Comparison of ENCODE assay signal across 7 cellular contexts in the genomic region with DNA sequence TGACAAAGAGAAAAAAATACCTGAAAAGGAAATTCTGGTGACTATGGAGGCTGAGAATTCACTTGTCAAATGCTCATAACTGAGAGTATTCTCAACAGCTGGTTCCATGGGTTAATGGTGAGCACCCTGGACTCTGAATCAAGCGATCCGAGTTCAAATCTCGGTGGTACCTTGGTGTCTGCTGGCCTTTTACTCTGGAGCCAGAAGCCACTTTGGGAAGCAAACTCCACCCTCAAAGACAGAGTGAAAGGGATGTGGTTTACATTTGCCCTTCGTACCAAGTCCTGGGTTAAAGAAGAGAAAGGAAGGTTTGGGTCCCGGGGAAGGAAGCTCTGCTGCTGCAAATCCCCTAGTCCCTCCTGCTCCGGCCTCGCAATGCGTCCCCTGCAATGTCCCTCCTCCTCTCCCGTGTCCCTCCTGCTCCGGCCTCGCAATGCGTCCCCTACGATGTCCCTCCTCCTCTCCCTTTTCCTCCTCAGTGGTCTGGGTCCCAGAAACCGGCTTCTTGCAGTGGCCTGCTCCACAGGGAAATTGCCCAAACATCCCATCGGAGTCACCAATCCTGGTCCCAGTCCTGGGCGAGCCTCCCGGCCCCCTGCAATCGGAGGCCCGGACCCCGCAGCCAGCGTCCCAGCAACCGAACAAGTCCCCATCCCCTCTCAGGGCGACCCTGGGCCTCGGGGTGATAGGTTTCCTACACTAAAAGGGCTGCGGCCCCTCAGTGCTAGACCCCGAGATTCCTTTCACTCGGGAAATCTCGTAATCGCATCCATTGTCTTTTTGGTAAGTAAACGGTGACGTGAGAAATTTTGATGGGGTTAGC.
DNase-seq lines count a peak whose midpoint lies in the region; ATAC-seq and TF ChIP-seq lines count a peak whose summit lies in the region.

No MANE protein-coding gene starts in this region.

- H2AFZ ChIP-seq in neural progenitor cell (replicated peaks) (peak overlapping the region; percentile 95), trophoblast cell (ENCODE audit: insufficient read depth, low read length, poor library complexity) (no peak overlapping the region)

- H3K4me1 Mint-ChIP-seq in endothelial cell (ENCODE audit: unreplicated experiment) (peaks cover 18% of the 10 kb centered on the region), neural progenitor cell (no peaks in the 10 kb centered on the region)

- H3K14ac ChIP-seq in trophoblast cell (ENCODE audit: low read length): no peak overlapping the region

- no peak for ATAC-seq in HG03097 (IDR thresholded peaks at IDR 0.05; ENCODE audit: low FRiP score, unreplicated experiment)

- H2BK120ac ChIP-seq in trophoblast cell (ENCODE audit: insufficient read depth, low read length, poor library complexity): no peak overlapping the region

- no peak overlapping the region for H4K91ac ChIP-seq in trophoblast cell (ENCODE audit: low read depth, low read length)

- H3K36me3 ChIP-seq in MG63: no peaks in the 10 kb centered on the region
- no peaks in the 10 kb centered on the region for H3K36me3 ChIP-seq in neural progenitor cell
- no peaks in the 10 kb centered on the region for H3K36me3 ChIP-seq in trophoblast cell (ENCODE audit: control insufficient read depth in 1 of 2, insufficient read depth in 2 of 2, low read length in 2 of 2)
- no peaks in the 10 kb centered on the region for H3K36me3 ChIP-seq in transverse colon

- H4K8ac ChIP-seq in trophoblast cell (ENCODE audit: low read depth, low read length): no peak overlapping the region

- in situ Hi-C loops in transverse colon (cut with MboI; ENCODE audit: low pct_ligation_motif_present in 1 of 4, low pct_unique_long_range_greater_than_20kb in 1 of 4, low sequenced_read_pairs in 3 of 4): no loop called here

- intact Hi-C loops in transverse colon (cut with DNase I; ENCODE audit: low total_unique reads): no loop called here

- H3K27me3 ChIP-seq in MG63 (no peaks in the 10 kb centered on the region), neural progenitor cell (peaks cover 83% of the 10 kb centered on the region), trophoblast cell (ENCODE audit: insufficient read depth, low read length) (peaks cover 3% of the 10 kb centered on the region), transverse colon (peaks cover 54% of the 10 kb centered on the region)

- TF ChIP-seq EP300 in transverse colon (IDR thresholded peaks at IDR 0.05; ENCODE audit: low read depth): no peak

- H3K79me2 ChIP-seq in neural progenitor cell (ENCODE audit: low read depth): no peaks in the 10 kb centered on the region
- no peaks in the 10 kb centered on the region for H3K79me2 ChIP-seq in trophoblast cell (ENCODE audit: control insufficient read depth, insufficient read depth, low read length, poor library complexity)

- DNase-seq in GM10248 (ENCODE audit: extremely low spot score) (peak; percentile 25), MG63 (peak; percentile 80), endothelial cell (ENCODE audit: low spot score) (no peak), neural progenitor cell (ENCODE audit: low spot score) (peak; percentile 67), trophoblast cell (no peak), transverse colon (no peak)

- POLR2A ChIA-PET in GM10248 (lab: Yijun Ruan, JAX): interaction anchor here (0.6 to 1.0 kb wide), 2 partner anchors 19 to 1976 kb away, joined by 6 to 8 read pairs; no protein-coding TSS in a partner anchor

- H3K4me2 ChIP-seq in neural progenitor cell (peak overlapping the region; percentile 80), trophoblast cell (ENCODE audit: low read length) (no peak overlapping the region)

- H3K4me3 Mint-ChIP-seq in endothelial cell (ENCODE audit: unreplicated experiment): peak overlapping the region; percentile 69
- H3K4me3 Mint-ChIP-seq in neural progenitor cell: peak overlapping the region; percentile 16

- CTCF ChIA-PET in GM10248 (lab: Yijun Ruan, JAX): interaction anchor here (0.8 kb wide), 1 partner anchor 17 kb away, joined by 3 read pairs; no protein-coding TSS in a partner anchor

- no peaks in the 10 kb centered on the region for H4K20me1 ChIP-seq in neural progenitor cell (ENCODE audit: low read depth)

- H3K23ac ChIP-seq in trophoblast cell (ENCODE audit: low read length): no peak overlapping the region

- no peak overlapping the region for H2AK5ac ChIP-seq in trophoblast cell (ENCODE audit: low read length)

- no peak for TF ChIP-seq POLR2A in transverse colon (IDR thresholded peaks at IDR 0.05)

- H3K4me3 ChIP-seq in MG63 (no peak overlapping the region; the same call in 1 of the 2 replicates), neural progenitor cell (peak overlapping the region; percentile 50), trophoblast cell (ENCODE audit: low read depth, low read length) (no peak overlapping the region), transverse colon (no peak overlapping the region)

- H4K12ac ChIP-seq in trophoblast cell (ENCODE audit: low read depth, low read length): no peak overlapping the region

- H3F3A ChIP-seq in neural progenitor cell (ENCODE audit: low read depth): peaks cover 20% of the 10 kb centered on the region

- H3K4ac ChIP-seq in trophoblast cell (ENCODE audit: low read depth, low read length): no peak overlapping the region

- no peak overlapping the region for H3K27ac ChIP-seq in neural progenitor cell
- H3K27ac ChIP-seq in trophoblast cell (ENCODE audit: low read depth, low read length): no peak overlapping the region
- H3K27ac ChIP-seq in transverse colon: no peak overlapping the region

- H3K18ac ChIP-seq in trophoblast cell (ENCODE audit: low read length): no peak overlapping the region

- H3K4me1 ChIP-seq in neural progenitor cell: peaks cover 11% of the 10 kb centered on the region
- no peaks in the 10 kb centered on the region for H3K4me1 ChIP-seq in trophoblast cell (ENCODE audit: control insufficient read depth in 1 of 2, insufficient read depth in 2 of 2, low read length in 2 of 2)
- no peaks in the 10 kb centered on the region for H3K4me1 ChIP-seq in transverse colon

- no peak overlapping the region for H2BK12ac ChIP-seq in trophoblast cell (ENCODE audit: low read length)

- H3K9me3 Mint-ChIP-seq in endothelial cell (ENCODE audit: unreplicated experiment) (no peaks in the 10 kb centered on the region), neural progenitor cell (peaks cover 9% of the 10 kb centered on the region)

- H3K36me3 Mint-ChIP-seq in endothelial cell (ENCODE audit: low read depth, unreplicated experiment) (no peaks in the 10 kb centered on the region), neural progenitor cell (no peaks in the 10 kb centered on the region)

- TF ChIP-seq CTCF in GM10248 (IDR thresholded peaks at IDR 0.05; ENCODE audit: control extremely low read depth, extremely low read depth, low read depth, missing control alignments) (no peak), endothelial cell (IDR thresholded peaks at IDR 0.05; ENCODE audit: unreplicated experiment) (no peak), neural progenitor cell (IDR thresholded peaks at IDR 0.05) (no peak), transverse colon (IDR thresholded peaks at IDR 0.05) (no peak)

- H3K27ac Mint-ChIP-seq in endothelial cell (ENCODE audit: unreplicated experiment) (no peak overlapping the region), neural progenitor cell (no peak overlapping the region)

- H3K79me1 ChIP-seq in trophoblast cell (ENCODE audit: low read length): no peaks in the 10 kb centered on the region

- no CpG with 5 or more reads among the region's 31 CpGs for WGBS in trophoblast cell (ENCODE audit: extremely low coverage, insufficient coverage, insufficient read length)
- 63 to 66% methylated on average over 7 to 31 of the region's 31 CpGs for WGBS in transverse colon (ENCODE audit: low coverage in 1 of 2), 2 donors

- no peak overlapping the region for H2BK5ac ChIP-seq in trophoblast cell (ENCODE audit: low read depth, low read length, poor library complexity)

- H3K27me3 Mint-ChIP-seq in endothelial cell (ENCODE audit: unreplicated experiment) (peaks cover 10% of the 10 kb centered on the region), neural progenitor cell (ENCODE audit: insufficient read depth, low read depth) (peaks cover 28% of the 10 kb centered on the region)

- H3K9ac ChIP-seq in neural progenitor cell (no peak overlapping the region), trophoblast cell (ENCODE audit: low read length) (no peak overlapping the region)

- H3K9me3 ChIP-seq in MG63 (no peaks in the 10 kb centered on the region), neural progenitor cell (ENCODE audit: low read depth) (no peaks in the 10 kb centered on the region), trophoblast cell (ENCODE audit: insufficient read depth, low read depth, low read length) (no peaks in the 10 kb centered on the region), transverse colon (no peaks in the 10 kb centered on the region)

Comparison
In these comparisons a context has a peak if more than half of its experiments do, and no peak if none do; other contexts are left out.
1. DNase-seq: peak in GM10248 (single experiment), MG63 (single experiment) and neural progenitor cell (single experiment); none in endothelial cell (single experiment), trophoblast cell (0 of 2) and transverse colon (single experiment).